In genomic region chr6:145562771-145563615, GRCh38 we compare ENCODE assay signal across 1 cellular context.
TF ChIP-seq lines count a peak whose summit lies in the region.

No MANE protein-coding gene starts in this region.

TF ChIP-seq in SK-N-SH, 30 proteins besides CTCF, POLR2A, EP300 and RAD21 (continued from another document):
- no peak for TF ChIP-seq RFX5 (IDR thresholded peaks at IDR 0.05; ENCODE audit: low read length)
- no peak for TF ChIP-seq EZH2phosphoT487 (IDR thresholded peaks at IDR 0.05; ENCODE audit: borderline replicate concordance, low read depth)
- TF ChIP-seq ZBTB33 (IDR thresholded peaks at IDR 0.05; ENCODE audit: borderline replicate concordance, low read depth): no peak
- no peak for TF ChIP-seq TCF12 (IDR thresholded peaks at IDR 0.05)
- TF ChIP-seq, protein P1, sequence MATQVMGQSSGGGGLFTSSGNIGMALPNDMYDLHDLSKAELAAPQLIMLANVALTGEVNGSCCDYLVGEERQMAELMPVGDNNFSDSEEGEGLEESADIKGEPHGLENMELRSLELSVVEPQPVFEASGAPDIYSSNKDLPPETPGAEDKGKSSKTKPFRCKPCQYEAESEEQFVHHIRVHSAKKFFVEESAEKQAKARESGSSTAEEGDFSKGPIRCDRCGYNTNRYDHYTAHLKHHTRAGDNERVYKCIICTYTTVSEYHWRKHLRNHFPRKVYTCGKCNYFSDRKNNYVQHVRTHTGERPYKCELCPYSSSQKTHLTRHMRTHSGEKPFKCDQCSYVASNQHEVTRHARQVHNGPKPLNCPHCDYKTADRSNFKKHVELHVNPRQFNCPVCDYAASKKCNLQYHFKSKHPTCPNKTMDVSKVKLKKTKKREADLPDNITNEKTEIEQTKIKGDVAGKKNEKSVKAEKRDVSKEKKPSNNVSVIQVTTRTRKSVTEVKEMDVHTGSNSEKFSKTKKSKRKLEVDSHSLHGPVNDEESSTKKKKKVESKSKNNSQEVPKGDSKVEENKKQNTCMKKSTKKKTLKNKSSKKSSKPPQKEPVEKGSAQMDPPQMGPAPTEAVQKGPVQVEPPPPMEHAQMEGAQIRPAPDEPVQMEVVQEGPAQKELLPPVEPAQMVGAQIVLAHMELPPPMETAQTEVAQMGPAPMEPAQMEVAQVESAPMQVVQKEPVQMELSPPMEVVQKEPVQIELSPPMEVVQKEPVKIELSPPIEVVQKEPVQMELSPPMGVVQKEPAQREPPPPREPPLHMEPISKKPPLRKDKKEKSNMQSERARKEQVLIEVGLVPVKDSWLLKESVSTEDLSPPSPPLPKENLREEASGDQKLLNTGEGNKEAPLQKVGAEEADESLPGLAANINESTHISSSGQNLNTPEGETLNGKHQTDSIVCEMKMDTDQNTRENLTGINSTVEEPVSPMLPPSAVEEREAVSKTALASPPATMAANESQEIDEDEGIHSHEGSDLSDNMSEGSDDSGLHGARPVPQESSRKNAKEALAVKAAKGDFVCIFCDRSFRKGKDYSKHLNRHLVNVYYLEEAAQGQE (IDR thresholded peaks at IDR 0.05; ENCODE audit: low read depth, low read length): no peak
